ENCODE assay signal across 8 cellular contexts in the genomic region with DNA sequence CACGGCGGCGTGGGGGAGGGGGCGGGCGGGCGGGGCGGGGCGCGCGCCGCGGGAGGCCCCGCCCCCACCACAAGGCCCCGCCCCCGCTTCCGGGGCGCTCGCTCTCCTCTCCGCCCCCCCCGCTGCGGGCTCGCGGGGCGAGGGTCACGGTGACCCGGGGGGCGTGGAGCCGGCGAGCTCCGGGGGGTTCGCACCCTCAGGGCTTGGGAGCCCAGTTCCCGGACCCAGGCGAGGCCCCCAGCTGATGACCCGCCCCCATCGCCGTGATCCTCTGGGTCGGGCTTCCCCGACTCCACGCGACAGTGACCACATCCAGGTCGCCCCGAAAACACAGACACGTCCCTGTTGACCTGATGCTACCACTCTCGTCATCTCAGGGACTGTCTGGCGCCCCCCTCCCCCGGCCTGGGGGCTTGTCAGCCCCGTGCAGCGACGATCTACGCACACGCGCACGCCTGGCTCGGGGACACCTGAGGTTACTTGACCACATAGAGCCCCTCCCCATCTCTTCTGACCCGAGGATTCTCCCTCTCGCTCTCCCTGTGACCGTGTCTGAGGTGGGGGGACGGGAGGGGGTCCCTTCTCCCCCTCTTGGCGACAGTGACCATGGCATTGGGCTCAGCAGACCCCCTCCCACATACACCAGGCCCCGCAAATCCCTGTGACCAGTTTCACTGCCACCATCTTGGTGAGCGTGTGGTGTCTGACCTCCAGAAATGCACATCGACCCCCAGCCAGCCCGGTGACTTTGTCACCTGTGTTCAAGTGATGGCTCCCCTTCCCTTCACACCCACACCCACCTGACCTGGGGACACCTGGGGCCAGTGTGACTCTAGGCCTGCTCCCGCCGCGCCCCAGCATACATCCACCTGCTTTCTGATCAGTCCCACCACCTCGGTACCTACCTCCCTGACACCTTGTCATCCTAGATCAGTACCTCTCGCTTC. TPM values are rescaled to one million over a fixed set of nuclear protein-coding genes. Genes with fewer than 3 reads are reported as not detected.
DNase-seq lines count a peak whose midpoint lies in the region; ATAC-seq and TF ChIP-seq lines count a peak whose summit lies in the region.

No MANE protein-coding gene starts in this region.

- H3K4me1 ChIP-seq in BLaER1 treated with 17β-estradiol and CSF1 and Interleukin-3, amounts not matched to agents 10 nM and 100 nM: peaks cover 47 to 73% (median 63%) of the 10 kb centered on the region in 10 experiments
- H3K4me1 ChIP-seq in naive thymus-derived CD4-positive, alpha-beta T cell (ENCODE audit: control insufficient read depth in 2 of 2, insufficient read depth in 2 of 2, low read length in 2 of 2): peaks cover 20 to 24% of the 10 kb centered on the region in 2 donors

- ATAC-seq in GM19023 (IDR thresholded peaks at IDR 0.05; ENCODE audit: unreplicated experiment) (peak; percentile 35), HG03175 (IDR thresholded peaks at IDR 0.05; ENCODE audit: unreplicated experiment) (peak; percentile 28), WTC11 (no peak; the same call in 1 of the 2 replicates)
- ATAC-seq in naive thymus-derived CD4-positive, alpha-beta T cell: peak; percentile 74

- peak overlapping the region; percentile 34 for H3K27ac Mint-ChIP-seq in WTC11
- peak overlapping the region; percentile 92 for H3K27ac Mint-ChIP-seq in endothelial cell (ENCODE audit: unreplicated experiment)
- H3K27ac Mint-ChIP-seq in naive thymus-derived CD4-positive, alpha-beta T cell: peak overlapping the region; percentile 85 to 98 (median 91)

- H3K9me3 Mint-ChIP-seq in WTC11: no peaks in the 10 kb centered on the region
- no peaks in the 10 kb centered on the region for H3K9me3 Mint-ChIP-seq in endothelial cell (ENCODE audit: unreplicated experiment)
- peaks cover 0 to 8% (median 0%) of the 10 kb centered on the region in 11 donors for H3K9me3 Mint-ChIP-seq in naive thymus-derived CD4-positive, alpha-beta T cell

- H3K4me3 Mint-ChIP-seq in WTC11 (peak overlapping the region; percentile 90), endothelial cell (ENCODE audit: unreplicated experiment) (peak overlapping the region; percentile 94)
- peak overlapping the region; percentile 85 to 95 (median 90) for H3K4me3 Mint-ChIP-seq in naive thymus-derived CD4-positive, alpha-beta T cell

- POLR2A ChIA-PET in WTC11 (lab: Charles Lee): interaction anchor here (0.5 to 1.8 kb wide), 8 partner anchors 16 to 336 kb away, joined by 3 to 10 read pairs (median 5); partner anchors contain the start of gene LRRC8E
- POLR2A ChIA-PET in naive thymus-derived CD4-positive, alpha-beta T cell (lab: Charles Lee): interaction anchor here (0.9 to 1.6 kb wide), 8 partner anchors 16 to 610 kb away, joined by 3 to 35 read pairs (median 4); partner anchors contain the start of genes SNAPC2, TIMM44 and ZNF414

- CTCF ChIA-PET in WTC11 (lab: Charles Lee): interaction anchor here (0.5 to 5.0 kb wide), 26 partner anchors 7 to 805 kb away, joined by 3 to 70 read pairs (median 5); partner anchors contain the start of genes LRRC8E, SNAPC2, TIMM44 and TRAPPC5
- CTCF ChIA-PET in naive thymus-derived CD4-positive, alpha-beta T cell (lab: Charles Lee): interaction anchor here (0.7 to 1.2 kb wide), 4 partner anchors 14 to 46 kb away, joined by 3 to 10 read pairs (median 5); partner anchors contain the start of gene SNAPC2

- H3K36me3 ChIP-seq in BLaER1 treated with 17β-estradiol and CSF1 and Interleukin-3, amounts not matched to agents 10 nM and 100 nM: peaks cover 3 to 29% (median 17%) of the 10 kb centered on the region in 11 experiments; a peak in 17 of 22 replicates
- H3K36me3 ChIP-seq in naive thymus-derived CD4-positive, alpha-beta T cell (ENCODE audit: control insufficient read depth in 2 of 3, insufficient read depth in 3 of 3, low read length in 3 of 3): peaks cover 0 to 27% (median 4%) of the 10 kb centered on the region in 3 experiments

- peak overlapping the region; percentile 79 to 92 (median 87) for H3K9ac ChIP-seq in BLaER1 treated with 17β-estradiol and CSF1 and Interleukin-3, amounts not matched to agents 10 nM and 100 nM

- intact Hi-C loops in naive thymus-derived CD4-positive, alpha-beta T cell (cut with micrococcal nuclease): loop anchor here in 1 of 2 donors (1.0 kb wide), 1 partner anchor 12 kb away; no protein-coding TSS in a partner anchor

- TF ChIP-seq CTCF in WTC11 (IDR thresholded peaks at IDR 0.05) (no peak), endothelial cell (IDR thresholded peaks at IDR 0.05; ENCODE audit: unreplicated experiment) (no peak)

- H3K4me2 ChIP-seq in BLaER1 treated with 17β-estradiol and CSF1 and Interleukin-3, amounts not matched to agents 10 nM and 100 nM: peak overlapping the region; percentile 90 to 100 (median 99)

- H4K20me1 ChIP-seq in BLaER1 treated with 17β-estradiol and CSF1 and Interleukin-3, amounts not matched to agents 10 nM and 100 nM: peaks cover 51 to 54% (median 53%) of the 10 kb centered on the region in 11 experiments

- H3K36me3 Mint-ChIP-seq in WTC11 (no peaks in the 10 kb centered on the region), endothelial cell (ENCODE audit: low read depth, unreplicated experiment) (peaks cover 9% of the 10 kb centered on the region)
- peaks cover 0 to 12% (median 3%) of the 10 kb centered on the region in 5 donors for H3K36me3 Mint-ChIP-seq in naive thymus-derived CD4-positive, alpha-beta T cell

- peak overlapping the region; percentile 69 to 90 (median 83) for H3K27ac ChIP-seq in BLaER1 treated with 17β-estradiol and CSF1 and Interleukin-3, amounts not matched to agents 10 nM and 100 nM
- peak overlapping the region; percentile 77 for H3K27ac ChIP-seq in naive thymus-derived CD4-positive, alpha-beta T cell (ENCODE audit: low read depth, low read length)

- peak overlapping the region; percentile 75 to 97 (median 90) for H3K4me3 ChIP-seq in BLaER1 treated with 17β-estradiol and CSF1 and Interleukin-3, amounts not matched to agents 10 nM and 100 nM
- peak overlapping the region; percentile 91 for H3K4me3 ChIP-seq in naive thymus-derived CD4-positive, alpha-beta T cell (ENCODE audit: low read length)

- H3K27me3 ChIP-seq in BLaER1 treated with 17β-estradiol and CSF1 and Interleukin-3, amounts not matched to agents 10 nM and 100 nM: no peaks in the 10 kb centered on the region
- H3K27me3 ChIP-seq in naive thymus-derived CD4-positive, alpha-beta T cell (ENCODE audit: control insufficient read depth in 2 of 2, insufficient read depth in 2 of 2, low read length in 2 of 2): no peaks in the 10 kb centered on the region

- H3K27me3 Mint-ChIP-seq in WTC11 (ENCODE audit: low read depth) (peaks cover 13% of the 10 kb centered on the region), endothelial cell (ENCODE audit: unreplicated experiment) (peaks cover 13% of the 10 kb centered on the region)
- H3K27me3 Mint-ChIP-seq in naive thymus-derived CD4-positive, alpha-beta T cell: peaks cover 0 to 3% (median 0%) of the 10 kb centered on the region in 5 donors

- DNase-seq in WTC11 (ENCODE audit: low spot score) (no peak), endothelial cell (ENCODE audit: low spot score) (no peak), DMS153 treated with DMSO at 0.1 percent for 48 hours (lab: John Stamatoyannopoulos, UW; ENCODE audit: unreplicated experiment) (no peak), SIG-M5 (lab: John Stamatoyannopoulos, UW) (no peak)
- peak in 2 of 9 donors; percentile 64 to 79 for DNase-seq in naive thymus-derived CD4-positive, alpha-beta T cell

- H3K4me1 Mint-ChIP-seq in WTC11 (peaks cover 20% of the 10 kb centered on the region), endothelial cell (ENCODE audit: unreplicated experiment) (peaks cover 12% of the 10 kb centered on the region)
- H3K4me1 Mint-ChIP-seq in naive thymus-derived CD4-positive, alpha-beta T cell: peaks cover 12 to 37% (median 30%) of the 10 kb centered on the region in 7 donors

- no peaks in the 10 kb centered on the region for H3K9me3 ChIP-seq in BLaER1 treated with 17β-estradiol and CSF1 and Interleukin-3, amounts not matched to agents 10 nM and 100 nM (replicated peaks in 1 of 11)
- H3K9me3 ChIP-seq in naive thymus-derived CD4-positive, alpha-beta T cell (ENCODE audit: control insufficient read depth in 2 of 3, low read length in 3 of 3): no peaks in the 10 kb centered on the region

RNA-seq across cellular contexts. Expression of gene MAP2K7, which starts 0.7 kb away (rescaled TPM):
- total RNA-seq in WTC11 (2021) (39.4 to 46.9 TPM (median 46.3 TPM) in 3 replicates), endothelial cell (ENCODE audit: unreplicated experiment) (31.1 TPM)
- total RNA-seq in naive thymus-derived CD4-positive, alpha-beta T cell: 100 to 1,000 TPM in 1 of 5 experiments, 10 to 100 TPM in 4; 48.7 to 109 (median 66.5) TPM
- 1 to 10 TPM; 1.8 to 2.0 TPM for polyA plus RNA-seq in naive thymus-derived CD4-positive, alpha-beta T cell

RNA-seq across cellular contexts. Expression of gene TGFBR3L, which starts 10.3 kb away (rescaled TPM):
- total RNA-seq in WTC11 (2021): 4.1 to 7.4 TPM (median 6.5 TPM) in 3 replicates
- not detected for total RNA-seq in endothelial cell (ENCODE audit: unreplicated experiment)
- total RNA-seq in naive thymus-derived CD4-positive, alpha-beta T cell: 1 to 10 TPM in 4 of 5 experiments, under 1 TPM in 1; 0.27 to 4.0 (median 1.6) TPM
- polyA plus RNA-seq in naive thymus-derived CD4-positive, alpha-beta T cell: not detected

RNA-seq across cellular contexts. Expression of gene SNAPC2, which starts 15.8 kb away (rescaled TPM):
- total RNA-seq in WTC11 (2021) (23.2 to 24.3 TPM (median 23.7 TPM) in 3 replicates), endothelial cell (ENCODE audit: unreplicated experiment) (13.5 TPM)
- 10 to 100 TPM; 12.3 to 24.4 (median 21.4) TPM for total RNA-seq in naive thymus-derived CD4-positive, alpha-beta T cell
- 10 to 100 TPM; 11.5 to 18.2 TPM for polyA plus RNA-seq in naive thymus-derived CD4-positive, alpha-beta T cell

RNA-seq across cellular contexts. Expression of gene LRRC8E, which starts 16.0 kb away (rescaled TPM):
- total RNA-seq in WTC11 (2021): 3.0 to 3.6 TPM (median 3.1 TPM) in 3 replicates
- total RNA-seq in endothelial cell (ENCODE audit: unreplicated experiment): 0.08 TPM
- total RNA-seq in naive thymus-derived CD4-positive, alpha-beta T cell: under 1 TPM in 1 of 5 experiments, not detected in 4; 0.24 TPM
- under 1 TPM in 1 of 2 donors, not detected in 1; 0.53 TPM for polyA plus RNA-seq in naive thymus-derived CD4-positive, alpha-beta T cell

RNA-seq across cellular contexts. Expression of gene CTXN1, which starts 21.6 kb away (rescaled TPM):
- 41.5 to 48.2 TPM (median 44.3 TPM) in 3 replicates for total RNA-seq in WTC11 (2021)
- 18.3 TPM for total RNA-seq in endothelial cell (ENCODE audit: unreplicated experiment)
- under 1 TPM in 1 of 5 experiments, not detected in 4; 0.32 TPM for total RNA-seq in naive thymus-derived CD4-positive, alpha-beta T cell
- polyA plus RNA-seq in naive thymus-derived CD4-positive, alpha-beta T cell: not detected

Comparison
In these comparisons a context has a peak if more than half of its experiments do, and no peak if none do; other contexts are left out.
1. H3K27ac Mint-ChIP-seq: peak in every context shown above with its lines; median percentile 92 in endothelial cell; 91 in naive thymus-derived CD4-positive, alpha-beta T cell; 34 in WTC11.